Comparison of ENCODE assay signal across 17 cellular contexts in genomic region chr4:82629238-82630000, GRCh38.
DNase-seq lines count a peak whose midpoint lies in the region; ATAC-seq, FAIRE-seq and TF ChIP-seq lines count a peak whose summit lies in the region.
"Had no signal": no experiment of that assay in that cellular context is flagged by ENCODE, and none has a peak within 500 bp of the region (broad histone marks: within the 10 kb centered on the region; RNA-seq: fewer than 3 reads in every experiment).

No MANE protein-coding gene starts in this region.

- H3K27ac ChIP-seq in endothelial cell of umbilical vein (ENCODE audit: insufficient read depth, low read depth, low read length), result no peak overlapping the region
- no peak overlapping the region for H3K27ac ChIP-seq in HepG2 (ENCODE audit: extremely low read length, insufficient read depth, low read length)
- H3K27ac ChIP-seq: left lung had no signal

- H4K20me1 ChIP-seq in endothelial cell of umbilical vein (replicated peaks; ENCODE audit: control insufficient read depth, extremely low read depth, insufficient read depth, low read length) (no peaks in the 10 kb centered on the region), HepG2 (ENCODE audit: insufficient read depth, low read length) (no peaks in the 10 kb centered on the region)

- H3K27me3 ChIP-seq in endothelial cell of umbilical vein (ENCODE audit: control insufficient read depth in 2 of 2, insufficient read depth in 2 of 2, low read length in 2 of 2), result no peaks in the 10 kb centered on the region
- H3K27me3 ChIP-seq in HepG2 (ENCODE audit: control insufficient read depth in 1 of 2, insufficient read depth in 2 of 2, low read length in 2 of 2), result 0 out of 5 replicates have a peak, but pooled peaks cover 0 to 1% of the 10 kb centered on the region in 2 experiments
- H3K27me3 ChIP-seq: left lung had no signal

- H3K4me3 Mint-ChIP-seq in T-cell, result no peak overlapping the region
- H3K4me3 Mint-ChIP-seq: activated B cell treated with CpG ODN at 0.5 μM for 24 hours; B cell; dendritic cell treated with granulocyte-macrophage colony-stimulating factor and Interleukin-4, amounts not matched to agents 40 ng/mL and 50 ng/mL, for 4 days; H9; naive thymus-derived CD4-positive, alpha-beta T cell had no signal

- H3K4me3 ChIP-seq in endothelial cell of umbilical vein (replicated peaks in 1 of 3; ENCODE audit: insufficient read depth in 1 of 3, low read depth in 1 of 3, low read length in 3 of 3), result no peak overlapping the region
- H3K4me3 ChIP-seq in HepG2 (replicated peaks in 1 of 3; ENCODE audit: insufficient read depth in 1 of 3, low read depth in 2 of 3, low read length in 3 of 3), result no peak overlapping the region
- H3K4me3 ChIP-seq: left lung had no signal

- no peaks in the 10 kb centered on the region for H3K4me1 Mint-ChIP-seq in T-cell
- H3K4me1 Mint-ChIP-seq: activated B cell treated with CpG ODN at 0.5 μM for 24 hours, B cell had no signal

- H2AFZ ChIP-seq in endothelial cell of umbilical vein (ENCODE audit: low read depth, low read length), result no peak overlapping the region
- H2AFZ ChIP-seq in HepG2 (ENCODE audit: low read length), result no peak overlapping the region

- intact Hi-C loops in endothelial cell of umbilical vein (cut with micrococcal nuclease) (no loop called here), HepG2 (cut with micrococcal nuclease; ENCODE audit: unreplicated experiment) (no loop called here)

- no peak overlapping the region for H3K27ac Mint-ChIP-seq in T-cell
- H3K27ac Mint-ChIP-seq: activated B cell treated with CpG ODN at 0.5 μM for 24 hours; B cell; dendritic cell treated with granulocyte-macrophage colony-stimulating factor and Interleukin-4, amounts not matched to agents 40 ng/mL and 50 ng/mL, for 4 days; naive thymus-derived CD4-positive, alpha-beta T cell had no signal

- 3% methylated on average over 2 of the region's 2 CpGs for WGBS in HepG2 (ENCODE audit: low lambda C conversion rate)

- ATAC-seq in T-cell (replicated peaks in 1 of 4), result no peak
- no peak for ATAC-seq in HepG2
- ATAC-seq: left lung; naive thymus-derived CD4-positive, alpha-beta T cell had no signal

- H3K36me3 ChIP-seq in endothelial cell of umbilical vein (ENCODE audit: control insufficient read depth in 2 of 2, extremely low read depth in 1 of 2, insufficient read depth in 2 of 2, low read length in 2 of 2) (peaks cover 0 to under 1% of the 10 kb centered on the region in 2 experiments), HepG2 (replicated peaks in 1 of 2; ENCODE audit: control insufficient read depth in 1 of 2, insufficient read depth in 2 of 2, low read length in 2 of 2) (no peaks in the 10 kb centered on the region)
- H3K36me3 ChIP-seq: left lung had no signal

- POLR2A ChIA-PET in endothelial cell of umbilical vein (lab: Charles Lee), result no interaction called here
- POLR2A ChIA-PET in T-cell (lab: Charles Lee), result no interaction called here
- POLR2A ChIA-PET in HepG2 (lab: Yijun Ruan, JAX), result no interaction called here

- H3K9me1 ChIP-seq in endothelial cell of umbilical vein (replicated peaks; ENCODE audit: control insufficient read depth, extremely low read depth, insufficient read depth, low read length), result no peaks in the 10 kb centered on the region

- dilution Hi-C loops in endothelial cell of umbilical vein (cut with MboI; ENCODE audit: extremely low pct_ligation_motif_present, low sequenced_read_pairs), result no loop called here

- no peak overlapping the region for H3K9ac ChIP-seq in endothelial cell of umbilical vein (replicated peaks; ENCODE audit: extremely low read depth, insufficient read depth, low read length)
- no peak overlapping the region for H3K9ac ChIP-seq in HepG2 (ENCODE audit: insufficient read depth, low read depth, low read length)

- H3K4me1 ChIP-seq in endothelial cell of umbilical vein (ENCODE audit: control insufficient read depth, extremely low read depth, insufficient read depth, low read length) (no peaks in the 10 kb centered on the region), HepG2 (ENCODE audit: insufficient read depth, low read length) (peaks cover 26% of the 10 kb centered on the region)
- H3K4me1 ChIP-seq: left lung had no signal

- in situ Hi-C loops in HepG2 (cut with HindIII; ENCODE audit: extremely low pct_ligation_motif_present, low pct_unique_long_range_greater_than_20kb), result no loop called here

- BruUV-seq in endothelial cell of umbilical vein (replicated peaks; lab: Mats Ljungman, UMichigan) (TSS peak; percentile 33), HepG2 (replicated peaks; lab: Mats Ljungman, UMichigan) (no TSS peak)

- FAIRE-seq in endothelial cell of umbilical vein (lab: Jason Lieb, UNC) (no peak), HepG2 (lab: Jason Lieb, UNC) (no peak)

- TF ChIP-seq RAD21 in HepG2 (CRISPR knock-in tag; IDR thresholded peaks at IDR 0.05), result no peak

- no peaks in the 10 kb centered on the region for H3K79me2 ChIP-seq in endothelial cell of umbilical vein (ENCODE audit: control insufficient read depth, insufficient read depth, low read length)
- H3K79me2 ChIP-seq in HepG2 (ENCODE audit: insufficient read depth, low read length), result no peaks in the 10 kb centered on the region

- H3K9me3 Mint-ChIP-seq in T-cell, result peaks cover 0 to 8% (median 6%) of the 10 kb centered on the region in 3 donors
- H3K9me3 Mint-ChIP-seq: dendritic cell treated with granulocyte-macrophage colony-stimulating factor and Interleukin-4, amounts not matched to agents 40 ng/mL and 50 ng/mL, for 4 days; H9 had no signal

- H3K27me3 Mint-ChIP-seq in T-cell, result peaks cover 0 to 6% of the 10 kb centered on the region in 2 donors
- H3K27me3 Mint-ChIP-seq: activated B cell treated with CpG ODN at 0.5 μM for 24 hours; B cell; dendritic cell treated with granulocyte-macrophage colony-stimulating factor and Interleukin-4, amounts not matched to agents 40 ng/mL and 50 ng/mL, for 4 days had no signal

- TF ChIP-seq EP300 in HepG2 (IDR thresholded peaks at IDR 0.05; ENCODE audit: low read depth in 2 of 2, low read length in 2 of 2) (no peak), HepG2 (CRISPR knock-in tag; IDR thresholded peaks at IDR 0.05; ENCODE audit: borderline replicate concordance) (no peak)

- H3K4me2 ChIP-seq in endothelial cell of umbilical vein (ENCODE audit: insufficient read depth, low read length), result no peak overlapping the region
- H3K4me2 ChIP-seq in HepG2 (ENCODE audit: low read depth, low read length), result no peak overlapping the region

- peak; percentile 81 for DNase-seq in ELF-1 (ENCODE audit: low read depth, low spot score)
- peak; percentile 30 for DNase-seq in NCI-H69 (lab: John Stamatoyannopoulos, UW)
- DNase-seq in endothelial cell of umbilical vein (ENCODE audit: low read depth, low spot score), result no peak
- peak; percentile 40 for DNase-seq in myocyte (ENCODE audit: low read depth)
- DNase-seq in HT-29 (ENCODE audit: low spot score), result no peak
- no peak for DNase-seq in T-cell
- no peak for DNase-seq in HepG2 (ENCODE audit: low spot score)
- no peak for DNase-seq in SW 1271 (lab: John Stamatoyannopoulos, UW)
- DNase-seq: activated B cell treated with CpG ODN at 0.5 μM for 24 hours; activated effector memory CD4-positive, alpha-beta T cell treated with Interleukin-2 at 50 U/mL for 16 hours; DMS153; H9; left lung; naive thymus-derived CD4-positive, alpha-beta T cell; NCI-H526 had no signal

- CTCF ChIA-PET in endothelial cell of umbilical vein (lab: Charles Lee), result interaction anchor here (3.7 kb wide), 1 partner anchor 109 kb away, joined by 13 read pairs; no protein-coding TSS in a partner anchor
- CTCF ChIA-PET in T-cell (lab: Charles Lee), result no interaction called here
- CTCF ChIA-PET in HepG2 (lab: Yijun Ruan, JAX; ENCODE audit: low intra/inter-chr PET ratio, low total read pairs), result no interaction called here

- no peak for TF ChIP-seq POLR2A in endothelial cell of umbilical vein (IDR thresholded peaks at IDR 0.05; ENCODE audit: low read depth, low read length)
- TF ChIP-seq POLR2A in HepG2 (IDR thresholded peaks at IDR 0.05; ENCODE audit: insufficient read depth in 1 of 2, low read depth in 2 of 2, low read length in 2 of 2), result no peak

- TF ChIP-seq CTCF in endothelial cell of umbilical vein (IDR thresholded peaks at IDR 0.05; ENCODE audit: extremely low read depth in 1 of 2, insufficient read depth in 1 of 2, low read depth in 1 of 2, low read length in 2 of 2) (no peak), HepG2 (CRISPR knock-in tag; IDR thresholded peaks at IDR 0.05) (no peak)

- peaks cover 4% of the 10 kb centered on the region for H3K36me3 Mint-ChIP-seq in T-cell

- H3K9me3 ChIP-seq in endothelial cell of umbilical vein (replicated peaks; ENCODE audit: control insufficient read depth, insufficient read depth, low read length) (no peaks in the 10 kb centered on the region), HepG2 (ENCODE audit: low read length) (no peaks in the 10 kb centered on the region)
- H3K9me3 ChIP-seq: left lung had no signal

TF ChIP-seq in endothelial cell of umbilical vein, 7 proteins besides CTCF, POLR2A, EP300 and RAD21 (continues in another document):
- TF ChIP-seq MAX (IDR thresholded peaks at IDR 0.05; ENCODE audit: insufficient read depth, insufficient read length), result no peak
- no peak for TF ChIP-seq JUN (IDR thresholded peaks at IDR 0.05; ENCODE audit: borderline replicate concordance, insufficient read depth, insufficient read length, low read depth)
- no peak for TF ChIP-seq POLR2AphosphoS5 (IDR thresholded peaks at IDR 0.05; ENCODE audit: insufficient read depth, low read depth, low read length)
- TF ChIP-seq EZH2 (IDR thresholded peaks at IDR 0.05; ENCODE audit: borderline replicate concordance, low read depth, low read length, severe bottlenecking), result no peak
- TF ChIP-seq FOS (IDR thresholded peaks at IDR 0.05; ENCODE audit: borderline replicate concordance, insufficient read depth, low read length), result no peak
- no peak for TF ChIP-seq MYC (IDR thresholded peaks at IDR 0.05; ENCODE audit: low read depth, low read length)

TF ChIP-seq in HepG2, 621 proteins besides CTCF, POLR2A, EP300 and RAD21 (continues in another document):
- TF ChIP-seq SMYD3 (CRISPR knock-in tag; IDR thresholded peaks at IDR 0.05) (no peak), CHD4 (IDR thresholded peaks at IDR 0.05; ENCODE audit: borderline replicate concordance, low read length) (no peak), ZNF34 (CRISPR knock-in tag; IDR thresholded peaks at IDR 0.05; ENCODE audit: borderline replicate concordance) (no peak), ZSCAN9 (CRISPR knock-in tag; IDR thresholded peaks at IDR 0.05; ENCODE audit: borderline replicate concordance) (no peak), ZNF83 (CRISPR knock-in tag; IDR thresholded peaks at IDR 0.05; ENCODE audit: borderline replicate concordance) (no peak)

Comparison
In these comparisons a context has a peak if more than half of its experiments do, and no peak if none do; other contexts are left out.
1. DNase-seq: peak in ELF-1 (single experiment), NCI-H69 (single experiment) and myocyte (single experiment); none in endothelial cell of umbilical vein (single experiment), HT-29 (single experiment), T-cell (0 of 34), HepG2 (single experiment) and SW 1271 (0 of 2).